Comparison of ENCODE assay signal across 8 cellular contexts in genomic region chr3:63863150-63864007, GRCh38. TPM values are rescaled to one million over a fixed set of nuclear protein-coding genes. Genes with fewer than 3 reads are reported as not detected.
A peak's percentile ranks its signal among the peaks of the same experiment; 100 is the strongest.
DNase-seq lines count a peak whose midpoint lies in the region; ATAC-seq and TF ChIP-seq lines count a peak whose summit lies in the region.

Gene ATXN7 (plus strand): TSS chr3:63863867. CDS start chr3:63912599, 48,732 bp downstream.
Gene THOC7 (minus strand): TSS chr3:63863805. CDS start chr3:63863790, 15 bp downstream.

- intact Hi-C loops in CD4-positive, alpha-beta memory T cell (cut with micrococcal nuclease), result loop anchor here (1.0 to 10.0 kb wide), 3 partner anchors 49 to 161 kb away; partner anchors contain the start of genes PSMD6 and SCAANT1
- intact Hi-C loops in Right ventricle myocardium inferior (cut with DNase I), result loop anchor here (2.0 kb wide), 1 partner anchor 45 kb away; no protein-coding TSS in a partner anchor

- H3K79me2 ChIP-seq in SK-N-SH (ENCODE audit: insufficient read depth) (peaks cover 92% of the 10 kb centered on the region), parathyroid adenoma (peaks cover 11% of the 10 kb centered on the region)

- peak within 1 kb of the TSS; percentile 91 to 97 (median 94) for H3K4me3 Mint-ChIP-seq in CD4-positive, alpha-beta memory T cell
- peak within 1 kb of the TSS; percentile 91 for H3K4me3 Mint-ChIP-seq in activated naive CD8-positive, alpha-beta T cell treated with anti-CD3 and anti-CD28 coated beads for 36 hours
- H3K4me3 Mint-ChIP-seq in type B pancreatic cell, result peak within 1 kb of the TSS; percentile 93

- peak; percentile 65 to 80 (median 76) for DNase-seq in CD4-positive, alpha-beta memory T cell
- DNase-seq in SK-N-SH (peak; percentile 90), Right ventricle myocardium inferior (ENCODE audit: missing footprints) (peak; percentile 88), type B pancreatic cell (ENCODE audit: extremely low spot score, unreplicated experiment) (peak; percentile 81)
- peak; percentile 71 for DNase-seq in activated naive CD8-positive, alpha-beta T cell treated with anti-CD3 and anti-CD28 coated beads for 36 hours

- CTCF ChIA-PET in CD4-positive, alpha-beta memory T cell (lab: Charles Lee; ENCODE audit: partially characterized antibody), result no interaction called here
- CTCF ChIA-PET in SK-N-SH (lab: Yijun Ruan, JAX), result interaction anchor here (1.0 to 1.5 kb wide), 3 partner anchors 44 to 514 kb away, joined by 3 read pairs; partner anchors contain the start of gene C3orf49

- POLR2A ChIA-PET in CD4-positive, alpha-beta memory T cell (lab: Charles Lee; ENCODE audit: partially characterized antibody), result interaction anchor here (0.6 to 3.7 kb wide), 9 partner anchors 12 to 158 kb away, joined by 3 to 28 read pairs (median 3); partner anchors contain the start of gene SCAANT1
- POLR2A ChIA-PET in SK-N-SH (lab: Yijun Ruan, JAX), result interaction anchor here (0.6 kb wide), 1 partner anchor 520 kb away, joined by 3 read pairs; no protein-coding TSS in a partner anchor

- peak within 1 kb of the TSS; percentile 81 for H2AFZ ChIP-seq in SK-N-SH (ENCODE audit: low read depth)
- H2AFZ ChIP-seq in parathyroid adenoma, result peak within 1 kb of the TSS; percentile 99

- H3K36me3 Mint-ChIP-seq in CD4-positive, alpha-beta memory T cell, result peaks cover 3 to 24% of the 10 kb centered on the region in 2 donors
- peaks cover 35% of the 10 kb centered on the region for H3K36me3 Mint-ChIP-seq in activated naive CD8-positive, alpha-beta T cell treated with anti-CD3 and anti-CD28 coated beads for 36 hours
- peaks cover 16% of the 10 kb centered on the region for H3K36me3 Mint-ChIP-seq in type B pancreatic cell

- peak within 1 kb of the TSS; percentile 99 for H3K9ac ChIP-seq in SK-N-SH
- H3K9ac ChIP-seq in parathyroid adenoma, result peak within 1 kb of the TSS; percentile 96

- H3K9me3 Mint-ChIP-seq in CD4-positive, alpha-beta memory T cell, result no peaks in the 10 kb centered on the region
- H3K9me3 Mint-ChIP-seq in activated naive CD8-positive, alpha-beta T cell treated with anti-CD3 and anti-CD28 coated beads for 36 hours, result no peaks in the 10 kb centered on the region
- no peaks in the 10 kb centered on the region for H3K9me3 Mint-ChIP-seq in type B pancreatic cell

- H3F3A ChIP-seq in SK-N-SH (replicated peaks; ENCODE audit: insufficient read depth), result no peaks in the 10 kb centered on the region

- H3K9me2 ChIP-seq in SK-N-SH, result no peaks in the 10 kb centered on the region

- peaks cover 48 to 71% (median 57%) of the 10 kb centered on the region in 4 donors for H3K4me1 Mint-ChIP-seq in CD4-positive, alpha-beta memory T cell
- peaks cover 56% of the 10 kb centered on the region for H3K4me1 Mint-ChIP-seq in activated naive CD8-positive, alpha-beta T cell treated with anti-CD3 and anti-CD28 coated beads for 36 hours
- peaks cover 40% of the 10 kb centered on the region for H3K4me1 Mint-ChIP-seq in type B pancreatic cell (ENCODE audit: unreplicated experiment)

- no peak for TF ChIP-seq RAD21 in SK-N-SH (IDR thresholded peaks at IDR 0.05; ENCODE audit: low read length)

- peak within 1 kb of the TSS; percentile 76 for H3K27ac ChIP-seq in CD4-positive, alpha-beta memory T cell (ENCODE audit: low read depth, low read length)
- H3K27ac ChIP-seq in SK-N-SH (ENCODE audit: low read depth in 2 of 2, low read length in 1 of 2) (peak within 1 kb of the TSS; percentile 69 to 78), parathyroid adenoma (peak within 1 kb of the TSS; percentile 77)

- TF ChIP-seq EP300 in SK-N-SH (IDR thresholded peaks at IDR 0.05; ENCODE audit: borderline replicate concordance in 1 of 2, low read depth in 1 of 2, low read length in 1 of 2), result peak in 1 of 2 experiments; percentile 56; a peak in 1 of 4 replicates

- TF ChIP-seq CTCF in SK-N-SH (IDR thresholded peaks at IDR 0.05), result no peak
- TF ChIP-seq CTCF in parathyroid adenoma (IDR thresholded peaks at IDR 0.05), result no peak
- TF ChIP-seq CTCF in type B pancreatic cell (conservative IDR thresholded peaks at IDR 0.05), result no peak

- peak within 1 kb of the TSS; percentile 83 to 94 (median 92) for H3K27ac Mint-ChIP-seq in CD4-positive, alpha-beta memory T cell
- peak within 1 kb of the TSS; percentile 97 for H3K27ac Mint-ChIP-seq in activated naive CD8-positive, alpha-beta T cell treated with anti-CD3 and anti-CD28 coated beads for 36 hours
- H3K27ac Mint-ChIP-seq in type B pancreatic cell, result peak within 1 kb of the TSS; percentile 95

- H3K36me3 ChIP-seq in CD4-positive, alpha-beta memory T cell (ENCODE audit: insufficient read depth, low read length), result no peaks in the 10 kb centered on the region
- peaks cover 0 to 14% of the 10 kb centered on the region in 2 experiments for H3K36me3 ChIP-seq in SK-N-SH (replicated peaks in 1 of 2; ENCODE audit: control insufficient read depth in 1 of 2, insufficient read depth in 2 of 2, low read length in 1 of 2)
- no peaks in the 10 kb centered on the region for H3K36me3 ChIP-seq in parathyroid adenoma (ENCODE audit: control insufficient read depth, insufficient read depth, low read length)

- peak within 1 kb of the TSS; percentile 68 to 71 for H3K4me3 ChIP-seq in CD4-positive, alpha-beta memory T cell (ENCODE audit: low read length in 2 of 2)
- H3K4me3 ChIP-seq in SK-N-SH (ENCODE audit: low read depth in 2 of 2, low read length in 1 of 2), result peak within 1 kb of the TSS; percentile 86 to 89
- peak within 1 kb of the TSS; percentile 95 for H3K4me3 ChIP-seq in parathyroid adenoma (ENCODE audit: low read depth, low read length)

- WGBS in SK-N-SH (ENCODE audit: low lambda C conversion rate), result 4% methylated on average over 13 of the region's 98 CpGs

- ATAC-seq in GM19328 (IDR thresholded peaks at IDR 0.05; ENCODE audit: unreplicated experiment) (peak; percentile 71), HG03460 (IDR thresholded peaks at IDR 0.05; ENCODE audit: unreplicated experiment) (peak; percentile 68), Right ventricle myocardium inferior (peak; percentile 88)

- peaks cover 40% of the 10 kb centered on the region for H3K4me1 ChIP-seq in CD4-positive, alpha-beta memory T cell (ENCODE audit: insufficient read depth, low read length)
- H3K4me1 ChIP-seq in SK-N-SH (ENCODE audit: control insufficient read depth in 1 of 2, insufficient read depth in 2 of 2, low read depth in 1 of 2, low read length in 1 of 2) (peaks cover 6% of the 10 kb centered on the region in 2 experiments; a peak in 2 of 4 replicates), parathyroid adenoma (no peaks in the 10 kb centered on the region)

- H3K27me3 ChIP-seq in CD4-positive, alpha-beta memory T cell (ENCODE audit: insufficient read depth, low read length), result no peaks in the 10 kb centered on the region
- H3K27me3 ChIP-seq in SK-N-SH (ENCODE audit: insufficient read depth) (no peaks in the 10 kb centered on the region), parathyroid adenoma (ENCODE audit: control insufficient read depth, insufficient read depth, low read length) (no peaks in the 10 kb centered on the region)

- no peaks in the 10 kb centered on the region for H3K9me3 ChIP-seq in CD4-positive, alpha-beta memory T cell (ENCODE audit: control insufficient read depth in 1 of 2, low read length in 2 of 2)
- no peaks in the 10 kb centered on the region for H3K9me3 ChIP-seq in SK-N-SH
- H3K9me3 ChIP-seq in parathyroid adenoma (ENCODE audit: control insufficient read depth, low read length), result no peaks in the 10 kb centered on the region

- H4K20me1 ChIP-seq in SK-N-SH (ENCODE audit: insufficient read depth), result no peaks in the 10 kb centered on the region

- H3K27me3 Mint-ChIP-seq in CD4-positive, alpha-beta memory T cell, result no peaks in the 10 kb centered on the region
- H3K27me3 Mint-ChIP-seq in activated naive CD8-positive, alpha-beta T cell treated with anti-CD3 and anti-CD28 coated beads for 36 hours, result no peaks in the 10 kb centered on the region
- no peaks in the 10 kb centered on the region for H3K27me3 Mint-ChIP-seq in type B pancreatic cell

- H3K4me2 ChIP-seq in SK-N-SH (peak within 1 kb of the TSS; percentile 96), parathyroid adenoma (ENCODE audit: low read length) (peak within 1 kb of the TSS; percentile 94)

TF ChIP-seq in SK-N-SH, 30 proteins besides CTCF, POLR2A, EP300 and RAD21:
- TF ChIP-seq USF2 (IDR thresholded peaks at IDR 0.05; ENCODE audit: borderline replicate concordance, low read depth, low read length), result no peak
- peak; percentile 75 for TF ChIP-seq MXI1 (IDR thresholded peaks at IDR 0.05; ENCODE audit: low read depth, low read length)

RNA-seq across cellular contexts. Expression of gene ATXN7, which starts in this region (rescaled TPM):
- total RNA-seq in CD4-positive, alpha-beta memory T cell, result 100 to 1,000 TPM; 153 to 160 TPM
- 10 to 100 TPM; 13.4 to 25.1 TPM for polyA plus RNA-seq in CD4-positive, alpha-beta memory T cell
- polyA plus RNA-seq in SK-N-SH (2012; rRNA removed), result 6.2 and 8.5 TPM in 2 replicates
- 2.7 and 3.2 TPM in 2 replicates for polyA plus RNA-seq in SK-N-SH (2012; cell fraction: cytosol; rRNA removed)
- 33.9 and 34.8 TPM in 2 replicates for polyA plus RNA-seq in SK-N-SH (2012; cell fraction: nucleus; rRNA removed)
- total RNA-seq in activated naive CD8-positive, alpha-beta T cell treated with anti-CD3 and anti-CD28 coated beads for 36 hours, result 10 to 100 TPM; 26.5 to 28.6 TPM
- total RNA-seq in Right ventricle myocardium inferior (9.3 TPM), type B pancreatic cell (ENCODE audit: low replicate concordance) (18.6 and 19.8 TPM in 2 replicates)

RNA-seq across cellular contexts. Expression of gene THOC7, which starts in this region (rescaled TPM):
- total RNA-seq in CD4-positive, alpha-beta memory T cell, result 10 to 100 TPM; 40.2 TPM
- 100 to 1,000 TPM in 1 of 2 donors, 10 to 100 TPM in 1; 85.5 to 142 TPM for polyA plus RNA-seq in CD4-positive, alpha-beta memory T cell
- polyA plus RNA-seq in SK-N-SH (2012; rRNA removed), result 35.6 and 35.9 TPM in 2 replicates
- 61.9 and 94.1 TPM in 2 replicates for polyA plus RNA-seq in SK-N-SH (2012; cell fraction: cytosol; rRNA removed)
- 7.9 and 12.4 TPM in 2 replicates for polyA plus RNA-seq in SK-N-SH (2012; cell fraction: nucleus; rRNA removed)
- 10 to 100 TPM; 85.4 to 92.7 TPM for total RNA-seq in activated naive CD8-positive, alpha-beta T cell treated with anti-CD3 and anti-CD28 coated beads for 36 hours
- total RNA-seq in Right ventricle myocardium inferior, result 79.1 TPM
- 48.3 and 53.0 TPM in 2 replicates for total RNA-seq in type B pancreatic cell (ENCODE audit: low replicate concordance)

Comparison
In these comparisons a context has a peak if more than half of its experiments do, and no peak if none do; other contexts are left out.
1. Peak in every context shown above with its lines: DNase-seq, ATAC-seq, H3K4me3 ChIP-seq and H3K27ac ChIP-seq.